ENCODE assay signal across 33 cellular contexts in genomic region chr11:69844396-69844795, GRCh38. TPM values are rescaled to one million over a fixed set of nuclear protein-coding genes. Genes with fewer than 3 reads are reported as not detected.
"Had no signal": no experiment of that assay in that cellular context is flagged by ENCODE, and none has a peak within 500 bp of the region (broad histone marks: within the 10 kb centered on the region; RNA-seq: fewer than 3 reads in every experiment).

No MANE protein-coding gene starts in this region.

- ATAC-seq: psoas muscle; right cardiac atrium; sciatic nerve; stimulated activated memory B cell treated with anti-CD40 and anti-IgM and Interleukin-4, amounts not matched to agents 10 μg/mL and 1 μg/mL and 100 μg/mL, for 72 hours; stimulated activated naive CD8-positive, alpha-beta T cell treated with anti-CD3 and anti-CD28 coated beads, Interleukin-15, amount 100 ng/mL, for 72 hours; stimulated activated naive CD8-positive, alpha-beta T cell treated with anti-CD3 and anti-CD28 coated beads, Interleukin-15, Interleukin-2, amounts not matched to agents 100 U/mL and 50 U/mL, for 24 hours; upper lobe of right lung had no signal

- H3K4me2 ChIP-seq: neural progenitor cell, smooth muscle cell had no signal

- H3K9me3 Mint-ChIP-seq: type B pancreatic cell had no signal

- H3K27me3 ChIP-seq: neural progenitor cell, ovary, testis, upper lobe of right lung, uterus had no signal

- H3K9ac ChIP-seq: neural progenitor cell, parathyroid adenoma had no signal

- H3K9me3 ChIP-seq: psoas muscle, suprapubic skin, testis, transverse colon, upper lobe of right lung, uterus had no signal

- DNase-seq: natural killer cell; occipital lobe; ovary; psoas muscle; right cardiac atrium; spleen; stimulated activated CD4-positive, alpha-beta T cell treated with anti-CD3 and anti-CD28 coated beads, Interleukin-12 subunit alpha, Interleukin-12 subunit beta, amount 100 ng/mL, for 4 hours; stimulated activated CD4-positive, alpha-beta T cell treated with anti-CD3 and anti-CD28 coated beads, Interleukin-1b, Interleukin-23, amount 100 ng/mL, for 48 hours; stimulated activated CD4-positive, alpha-beta T cell treated with anti-CD3 and anti-CD28 coated beads, Interleukin-4, amount 100 ng/mL, for 1 hour; stimulated activated CD4-positive, alpha-beta T cell treated with anti-CD3 and anti-CD28 coated beads, Interleukin-4, amount 100 ng/mL, for 4 hours; stimulated activated CD8-positive, alpha-beta memory T cell treated with anti-CD3 and anti-CD28 coated beads, Interleukin-4, amount 100 ng/mL, for 48 hours; stimulated activated naive CD4-positive, alpha-beta T cell; stimulated activated naive CD8-positive, alpha-beta T cell treated with anti-CD3 and anti-CD28 coated beads, Interleukin-15, Interleukin-2, amounts not matched to agents 100 U/mL and 50 U/mL, for 24 hours; substantia nigra; testis; tibial artery; transverse colon; upper lobe of right lung; uterus had no signal

- H3K4me1 Mint-ChIP-seq: stimulated activated memory B cell treated with anti-CD40 and anti-IgM and Interleukin-4, amounts not matched to agents 10 μg/mL and 1 μg/mL and 100 μg/mL, for 72 hours; stimulated activated naive CD8-positive, alpha-beta T cell treated with anti-CD3 and anti-CD28 coated beads, Interleukin-15, amount 100 ng/mL, for 72 hours had no signal

- H3K4me3 Mint-ChIP-seq: natural killer cell; nephron; neural progenitor cell; stimulated activated memory B cell treated with anti-CD40 and anti-IgM and Interleukin-4, amounts not matched to agents 10 μg/mL and 1 μg/mL and 100 μg/mL, for 72 hours; stimulated activated naive CD8-positive, alpha-beta T cell treated with anti-CD3 and anti-CD28 coated beads, Interleukin-15, amount 100 ng/mL, for 72 hours; type B pancreatic cell had no signal

- H2AFZ ChIP-seq: neural progenitor cell, parathyroid adenoma had no signal

- H3K36me3 Mint-ChIP-seq: natural killer cell; neural progenitor cell; stimulated activated memory B cell treated with anti-CD40 and anti-IgM and Interleukin-4, amounts not matched to agents 10 μg/mL and 1 μg/mL and 100 μg/mL, for 72 hours had no signal

- H3K27ac Mint-ChIP-seq: natural killer cell; nephron; neural progenitor cell; progenitor cell of endocrine pancreas; stimulated activated memory B cell treated with anti-CD40 and anti-IgM and Interleukin-4, amounts not matched to agents 10 μg/mL and 1 μg/mL and 100 μg/mL, for 72 hours; stimulated activated naive CD8-positive, alpha-beta T cell treated with anti-CD3 and anti-CD28 coated beads, Interleukin-15, amount 100 ng/mL, for 72 hours; type B pancreatic cell had no signal

- H3K27ac ChIP-seq: neural progenitor cell, ovary, parathyroid adenoma, psoas muscle, skin epidermis, spleen, suprapubic skin, testis, tibial artery, transverse colon, upper lobe of right lung, uterus had no signal

- H3K4me3 ChIP-seq: neural progenitor cell, ovary, psoas muscle, skin epidermis, smooth muscle cell, spleen, suprapubic skin, testis, tibial artery, transverse colon, upper lobe of right lung, uterus had no signal

- H3K79me2 ChIP-seq: parathyroid adenoma had no signal

- H3K36me3 ChIP-seq: neural progenitor cell, ovary, spleen, suprapubic skin, tibial artery, transverse colon, upper lobe of right lung, uterus had no signal

- H3K4me1 ChIP-seq: parathyroid adenoma, psoas muscle, spleen, suprapubic skin, testis, tibial artery, transverse colon, upper lobe of right lung, uterus had no signal

RNA-seq across cellular contexts. Expression of gene FGF3, which starts 25.2 kb away (rescaled TPM):
- total RNA-seq: natural killer cell, occipital lobe, osteoblast, ovary, progenitor cell of endocrine pancreas, psoas muscle, renal cortical epithelial cell, right cardiac atrium, sciatic nerve, smooth muscle cell, spleen, suprapubic skin, transverse colon, upper lobe of right lung, urinary bladder, uterus had no signal
- polyA plus RNA-seq: ovary, psoas muscle, right cardiac atrium, smooth muscle cell, spleen, urinary bladder had no signal
